ENCODE assay signal across 10 cellular contexts in genomic region chr19:55319786-55320185, GRCh38. TPM values are rescaled to one million over a fixed set of nuclear protein-coding genes. Genes with fewer than 3 reads are reported as not detected.
DNase-seq lines count a peak whose midpoint lies in the region; ATAC-seq lines count a peak whose summit lies in the region.
"Had no signal": no experiment of that assay in that cellular context is flagged by ENCODE, and none has a peak within 500 bp of the region (broad histone marks: within the 10 kb centered on the region; RNA-seq: fewer than 3 reads in every experiment).

No MANE protein-coding gene starts in this region.

- no peak overlapping the region for H3K23ac ChIP-seq in neuronal stem cell (ENCODE audit: low read depth, low read length, poor library complexity)

- H2BK5ac ChIP-seq in neuronal stem cell (ENCODE audit: low read length): no peak overlapping the region

- H3K18ac ChIP-seq in neuronal stem cell (ENCODE audit: low read length): peak overlapping the region; percentile 90

- H2BK12ac ChIP-seq in neuronal stem cell (ENCODE audit: low read length): no peak overlapping the region

- no peaks in the 10 kb centered on the region for H3K79me1 ChIP-seq in neuronal stem cell (ENCODE audit: low read depth, low read length)

- ATAC-seq in HG03342 (IDR thresholded peaks at IDR 0.05; ENCODE audit: unreplicated experiment): no peak

- no peak overlapping the region for H4K91ac ChIP-seq in neuronal stem cell (ENCODE audit: low read depth, low read length, poor library complexity)

- no peak overlapping the region for H4K8ac ChIP-seq in neuronal stem cell (ENCODE audit: low read depth, low read length)

- peak overlapping the region; percentile 64 for H3K4me2 ChIP-seq in neuronal stem cell (ENCODE audit: insufficient read depth, low read length, poor library complexity, severe bottlenecking)

- H2AK5ac ChIP-seq in neuronal stem cell (ENCODE audit: low read depth, low read length): peak overlapping the region; percentile 47

- H2BK15ac ChIP-seq in neuronal stem cell (ENCODE audit: low read length): peak overlapping the region; percentile 84

- H3K4me3 ChIP-seq in neuronal stem cell (ENCODE audit: low read length in 2 of 2): peak overlapping the region in 1 of 2 donors; percentile 65

- H2BK120ac ChIP-seq in neuronal stem cell (ENCODE audit: low read depth, low read length): no peak overlapping the region

- peaks cover 0 to 5% of the 10 kb centered on the region in 2 donors for H3K4me1 ChIP-seq in neuronal stem cell (ENCODE audit: control insufficient read depth in 2 of 2, insufficient read depth in 1 of 2, low read depth in 1 of 2, low read length in 2 of 2)

- peak; percentile 64 for DNase-seq in ELR (ENCODE audit: low read depth)
- DNase-seq in NCI-H2227 treated with DMSO at 0.1 percent for 48 hours (lab: John Stamatoyannopoulos, UW): peak; percentile 85
- DNase-seq in epidermal melanocyte (ENCODE audit: insufficient read length, low spot score): peak; percentile 83
- DNase-seq in neuronal stem cell (ENCODE audit: low spot score): peak; percentile 72
- DNase-seq in HuH-7.5 (ENCODE audit: low spot score): no peak
- no peak for DNase-seq in NCI-H1105 treated with DMSO at 0.1 percent for 48 hours (lab: John Stamatoyannopoulos, UW)
- DNase-seq in NCI-H187 treated with DMSO at 0.1 percent for 48 hours (lab: John Stamatoyannopoulos, UW): no peak
- DNase-seq: SW 1271 had no signal

- peaks cover 0 to 17% (median 0%) of the 10 kb centered on the region in 3 experiments for H3K27me3 ChIP-seq in neuronal stem cell (ENCODE audit: control insufficient read depth in 3 of 3, insufficient read depth in 3 of 3, low read depth in 1 of 3, low read length in 3 of 3)

- H3K9ac ChIP-seq in neuronal stem cell (ENCODE audit: low read depth, low read length, poor library complexity): peak overlapping the region; percentile 67

- no peak overlapping the region for H3K27ac ChIP-seq in neuronal stem cell (replicated peaks; ENCODE audit: low read length)

- no peak overlapping the region for H3K4ac ChIP-seq in neuronal stem cell (ENCODE audit: low read length)

- H3K9me3 ChIP-seq in neuronal stem cell (replicated peaks in 1 of 2; ENCODE audit: control insufficient read depth in 2 of 2, insufficient read depth in 1 of 2, low read depth in 1 of 2, low read length in 2 of 2): no peaks in the 10 kb centered on the region

- peak overlapping the region; percentile 87 for H2AFZ ChIP-seq in neuronal stem cell (ENCODE audit: low read length)

- H3K36me3 ChIP-seq in neuronal stem cell (replicated peaks in 1 of 2; ENCODE audit: control insufficient read depth in 2 of 2, insufficient read depth in 2 of 2, low read length in 2 of 2): no peaks in the 10 kb centered on the region

- peak overlapping the region; percentile 85 for H3K14ac ChIP-seq in neuronal stem cell (ENCODE audit: low read length)

- no CpG with 5 or more reads among the region's 21 CpGs for WGBS in neuronal stem cell (ENCODE audit: extremely low coverage in 2 of 2, insufficient read length in 2 of 2, insufficient replicate concordance in 1 of 2), 2 donors

RNA-seq across cellular contexts. Expression of gene TMEM150B, which starts 5.4 kb away (rescaled TPM):
- polyA plus RNA-seq in neuronal stem cell (2013, experiment 1 of 2): not detected
- 0.04 TPM for polyA plus RNA-seq in neuronal stem cell (2013, experiment 2 of 2)
- polyA plus RNA-seq: neural cell had no signal

RNA-seq across cellular contexts. Expression of gene KMT5C, which starts 19.9 kb away (rescaled TPM):
- 46.5 TPM for polyA plus RNA-seq in neuronal stem cell (2013, experiment 1 of 2)
- 47.0 TPM for polyA plus RNA-seq in neuronal stem cell (2013, experiment 2 of 2)

RNA-seq across cellular contexts. Expression of gene COX6B2, which starts 34.7 kb away (rescaled TPM):
- 0.81 TPM for polyA plus RNA-seq in neuronal stem cell (2013, experiment 1 of 2)
- 0.71 TPM for polyA plus RNA-seq in neuronal stem cell (2013, experiment 2 of 2)

RNA-seq across cellular contexts. Expression of gene BRSK1, which starts 36.0 kb away (rescaled TPM):
- polyA plus RNA-seq in neuronal stem cell (2013, experiment 1 of 2): 30.5 TPM
- 31.6 TPM for polyA plus RNA-seq in neuronal stem cell (2013, experiment 2 of 2)

RNA-seq across cellular contexts. Expression of gene HSPBP1, which starts 39.9 kb away (rescaled TPM):
- polyA plus RNA-seq in neuronal stem cell (2013, experiment 1 of 2): 32.8 TPM
- polyA plus RNA-seq in neuronal stem cell (2013, experiment 2 of 2): 30.1 TPM

Comparison
In these comparisons a context has a peak if more than half of its experiments do, and no peak if none do; other contexts are left out.
1. DNase-seq: peak in ELR (single experiment), NCI-H2227 treated with DMSO at 0.1 percent for 48 hours (single experiment), epidermal melanocyte (single experiment) and neuronal stem cell (single experiment); none in HuH-7.5 (single experiment), NCI-H1105 treated with DMSO at 0.1 percent for 48 hours (single experiment) and NCI-H187 treated with DMSO at 0.1 percent for 48 hours (single experiment).